8 cellular contexts compared by ENCODE assay signal in the genomic region with DNA sequence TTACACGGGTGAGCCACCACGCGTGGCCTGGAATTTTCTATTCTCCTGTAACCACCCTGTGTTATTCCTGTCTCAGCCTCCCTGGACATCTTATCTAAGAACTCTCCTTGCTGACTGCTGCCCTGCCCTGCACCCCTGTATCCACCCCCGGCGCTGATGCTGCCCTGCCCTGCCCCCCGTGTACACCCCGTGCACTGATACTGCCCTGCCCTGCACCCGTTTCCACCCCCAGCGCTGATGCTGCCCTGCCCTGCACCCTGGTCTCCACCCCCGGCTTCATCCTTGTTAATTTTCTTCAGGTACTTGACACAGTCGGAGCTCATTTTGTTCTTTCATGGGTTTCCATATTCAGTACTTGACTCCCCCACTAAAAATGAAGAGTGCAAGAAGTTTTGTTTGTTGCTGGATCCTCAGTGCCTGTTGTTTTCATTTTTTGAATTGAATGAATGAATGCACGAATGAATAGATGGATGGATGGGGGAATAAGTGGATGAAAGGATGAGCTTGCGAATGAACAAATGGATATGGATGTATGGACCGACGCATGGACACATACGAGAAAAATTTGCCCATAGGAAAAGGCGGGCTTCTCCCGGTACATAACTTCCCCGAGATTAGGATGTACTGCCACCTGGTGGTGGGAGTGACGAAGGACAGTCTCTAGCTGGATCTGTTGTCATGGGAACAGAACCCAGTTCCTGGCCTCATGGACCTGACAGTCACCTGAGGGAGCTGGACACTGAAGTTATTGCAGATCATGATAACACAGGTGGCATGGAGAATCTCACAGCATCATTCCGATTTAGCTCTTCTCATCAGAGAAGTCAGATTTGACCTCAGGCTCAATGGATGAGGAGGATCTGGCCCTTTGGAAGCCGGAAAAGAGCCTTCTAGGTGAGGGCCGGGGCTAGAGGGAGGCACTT. TPM values are rescaled to one million over a fixed set of nuclear protein-coding genes. Genes with fewer than 3 reads are reported as not detected.
DNase-seq lines count a peak whose midpoint lies in the region; ATAC-seq and TF ChIP-seq lines count a peak whose summit lies in the region.

No MANE protein-coding gene starts in this region.

- H3K4me3 ChIP-seq in LNCaP clone FGC (ENCODE audit: low read depth, low read length) (no peak overlapping the region), foreskin fibroblast (ENCODE audit: low read depth in 1 of 2, low read length in 2 of 2) (no peak overlapping the region), suprapubic skin (no peak overlapping the region)

- TF ChIP-seq EP300 in suprapubic skin (IDR thresholded peaks at IDR 0.05) = no peak

- no peak for ATAC-seq in HG02884 (IDR thresholded peaks at IDR 0.05; ENCODE audit: unreplicated experiment)

- TF ChIP-seq CTCF in LNCaP clone FGC (IDR thresholded peaks at IDR 0.05; ENCODE audit: control insufficient read depth, extremely low read depth, insufficient read depth) (peak; percentile 94), foreskin fibroblast (IDR thresholded peaks at IDR 0.05; ENCODE audit: low read depth, low read length) (peak; percentile 80), suprapubic skin (IDR thresholded peaks at IDR 0.05) (peak; percentile 86 to 92)

- 44% methylated on average over 23 of the region's 23 CpGs for WGBS in suprapubic skin

- H3K4me1 ChIP-seq in suprapubic skin = no peaks in the 10 kb centered on the region

- no peaks in the 10 kb centered on the region for H3K36me3 ChIP-seq in suprapubic skin

- no peak overlapping the region for H3K27ac ChIP-seq in suprapubic skin

- TF ChIP-seq POLR2A in suprapubic skin (IDR thresholded peaks at IDR 0.05) = no peak

- DNase-seq in GM03348 (ENCODE audit: low spot score) = peak; percentile 95
- peak; percentile 64 for DNase-seq in LNCaP clone FGC (ENCODE audit: low read depth)
- peak; percentile 63 for DNase-seq in SHP77 treated with DMSO at 0.1 percent for 48 hours (lab: John Stamatoyannopoulos, UW)
- DNase-seq in activated T-helper 9 cell treated with anti-CD3 and anti-CD28 coated beads, Interleukin-2, amount 50 U/mL, for 16 hours (ENCODE audit: low read depth) = peak; percentile 56
- DNase-seq in foreskin fibroblast = peak; percentile 51 to 88
- peak in 45 of 56 donors; percentile 1 to 79 (median 28) for DNase-seq in nucleus accumbens (lab: John Stamatoyannopoulos, UW)
- DNase-seq in suprapubic skin (ENCODE audit: low spot score in 2 of 2) = peak in 1 of 2 donors; percentile 82

- H3K27me3 ChIP-seq in suprapubic skin = peaks cover 3% of the 10 kb centered on the region

- H3K9me3 ChIP-seq in suprapubic skin = no peaks in the 10 kb centered on the region

RNA-seq across cellular contexts. Expression of a gene that starts 14.9 kb away (rescaled TPM):
- not detected for total RNA-seq in suprapubic skin

RNA-seq across cellular contexts. Expression of a gene that starts 40.8 kb away (rescaled TPM):
- total RNA-seq in suprapubic skin = 10 to 100 TPM; 73.3 to 86.9 (median 80.2) TPM

RNA-seq across cellular contexts. Expression of a gene that starts 57.1 kb away (rescaled TPM):
- total RNA-seq in suprapubic skin = 10 to 100 TPM; 11.6 to 70.4 (median 29.8) TPM
